Comparison of ENCODE assay signal across 1 cellular context in the genomic region with DNA sequence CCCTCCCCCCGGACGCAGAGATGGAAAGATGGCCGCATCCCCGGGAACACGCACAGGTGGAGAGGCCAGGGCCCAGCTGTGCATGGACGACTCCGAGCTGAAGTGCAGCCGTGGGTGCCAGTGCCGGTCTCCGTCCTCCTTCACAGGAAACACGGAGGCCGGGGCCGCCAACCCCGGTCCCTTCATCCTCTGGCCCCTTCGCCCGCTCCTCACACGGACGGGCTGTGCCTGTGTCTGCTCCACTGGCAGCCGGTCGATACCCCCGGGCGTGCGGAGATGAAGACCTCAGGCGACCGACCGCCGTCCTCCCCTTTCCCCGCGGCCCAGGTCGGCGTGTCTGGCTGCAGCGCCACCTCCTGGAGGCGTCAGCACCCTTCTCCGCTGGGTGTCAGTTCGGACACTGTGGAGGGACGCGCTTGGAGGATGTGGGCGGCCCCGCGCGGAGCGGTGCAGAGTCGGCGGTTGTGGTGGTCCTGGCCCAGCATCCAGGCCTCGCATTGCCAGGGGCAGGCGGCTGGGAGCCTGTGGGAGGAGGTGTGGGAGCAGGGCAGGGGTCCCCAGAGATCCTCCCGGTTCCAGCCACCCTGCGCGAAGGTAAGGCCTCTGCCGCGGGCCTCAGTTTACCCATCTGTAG.
TF ChIP-seq lines count a peak whose summit lies in the region.

No MANE protein-coding gene starts in this region.

TF ChIP-seq in A549, 52 proteins besides CTCF, POLR2A, EP300 and RAD21:
- TF ChIP-seq BHLHE40 (IDR thresholded peaks at IDR 0.05; ENCODE audit: low read depth, low read length) (no peak), MAFK (IDR thresholded peaks at IDR 0.05; ENCODE audit: partially characterized antibody) (no peak), GATA3 (IDR thresholded peaks at IDR 0.05; ENCODE audit: borderline replicate concordance) (no peak), EHF (CRISPR knock-in tag; IDR thresholded peaks at IDR 0.05) (no peak), RFX5 (IDR thresholded peaks at IDR 0.05) (0 out of 2 replicates have a peak, but pooled peaks have one; percentile 40), HOXA7 (CRISPR knock-in tag; IDR thresholded peaks at IDR 0.05) (no peak), JUN (IDR thresholded peaks at IDR 0.05) (peak in 1 of 2 experiments; percentile 44; a peak in 1 of 5 replicates), TFCP2L1 (CRISPR knock-in tag; IDR thresholded peaks at IDR 0.05) (0 out of 2 replicates have a peak, but pooled peaks have one; percentile 43), SMC3 (IDR thresholded peaks at IDR 0.05) (peak; percentile 44; the same call in 1 of the 3 replicates), PHF8 (IDR thresholded peaks at IDR 0.05; ENCODE audit: borderline replicate concordance, low read depth) (peak; percentile 39; the same call in 1 of the 2 replicates)
- TF ChIP-seq, protein P1, sequence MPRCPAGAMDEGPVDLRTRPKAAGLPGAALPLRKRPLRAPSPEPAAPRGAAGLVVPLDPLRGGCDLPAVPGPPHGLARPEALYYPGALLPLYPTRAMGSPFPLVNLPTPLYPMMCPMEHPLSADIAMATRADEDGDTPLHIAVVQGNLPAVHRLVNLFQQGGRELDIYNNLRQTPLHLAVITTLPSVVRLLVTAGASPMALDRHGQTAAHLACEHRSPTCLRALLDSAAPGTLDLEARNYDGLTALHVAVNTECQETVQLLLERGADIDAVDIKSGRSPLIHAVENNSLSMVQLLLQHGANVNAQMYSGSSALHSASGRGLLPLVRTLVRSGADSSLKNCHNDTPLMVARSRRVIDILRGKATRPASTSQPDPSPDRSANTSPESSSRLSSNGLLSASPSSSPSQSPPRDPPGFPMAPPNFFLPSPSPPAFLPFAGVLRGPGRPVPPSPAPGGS (IDR thresholded peaks at IDR 0.05) = no peak
- TF ChIP-seq, protein P2, sequence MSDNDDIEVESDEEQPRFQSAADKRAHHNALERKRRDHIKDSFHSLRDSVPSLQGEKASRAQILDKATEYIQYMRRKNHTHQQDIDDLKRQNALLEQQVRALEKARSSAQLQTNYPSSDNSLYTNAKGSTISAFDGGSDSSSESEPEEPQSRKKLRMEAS (IDR thresholded peaks at IDR 0.05) = peak; percentile 81
- TF ChIP-seq, protein P3, sequence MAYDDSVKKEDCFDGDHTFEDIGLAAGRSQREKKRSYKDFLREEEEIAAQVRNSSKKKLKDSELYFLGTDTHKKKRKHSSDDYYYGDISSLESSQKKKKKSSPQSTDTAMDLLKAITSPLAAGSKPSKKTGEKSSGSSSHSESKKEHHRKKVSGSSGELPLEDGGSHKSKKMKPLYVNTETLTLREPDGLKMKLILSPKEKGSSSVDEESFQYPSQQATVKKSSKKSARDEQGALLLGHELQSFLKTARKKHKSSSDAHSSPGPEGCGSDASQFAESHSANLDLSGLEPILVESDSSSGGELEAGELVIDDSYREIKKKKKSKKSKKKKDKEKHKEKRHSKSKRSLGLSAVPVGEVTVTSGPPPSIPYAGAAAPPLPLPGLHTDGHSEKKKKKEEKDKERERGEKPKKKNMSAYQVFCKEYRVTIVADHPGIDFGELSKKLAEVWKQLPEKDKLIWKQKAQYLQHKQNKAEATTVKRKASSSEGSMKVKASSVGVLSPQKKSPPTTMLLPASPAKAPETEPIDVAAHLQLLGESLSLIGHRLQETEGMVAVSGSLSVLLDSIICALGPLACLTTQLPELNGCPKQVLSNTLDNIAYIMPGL (CRISPR knock-in tag; IDR thresholded peaks at IDR 0.05; ENCODE audit: borderline replicate concordance) = 0 out of 2 replicates have a peak, but pooled peaks have one; percentile 24
TF ChIP-seq in A549: peak in this region for 7.
